Comparison of ENCODE assay signal across 19 cellular contexts in genomic region chr13:101996906-101997408, GRCh38.
A peak's percentile ranks its signal among the peaks of the same experiment; 100 is the strongest.
DNase-seq lines count a peak whose midpoint lies in the region; ATAC-seq and TF ChIP-seq lines count a peak whose summit lies in the region.
"Had no signal": no experiment of that assay in that cellular context is flagged by ENCODE, and none has a peak within 500 bp of the region (broad histone marks: within the 10 kb centered on the region; RNA-seq: fewer than 3 reads in every experiment).

No MANE protein-coding gene starts in this region.

- DNase-seq in DMS79 treated with DMSO at 0.1 percent for 48 hours (lab: John Stamatoyannopoulos, UW), result peak; percentile 21
- DNase-seq in DMS79 (lab: John Stamatoyannopoulos, UW), result no peak
- DNase-seq in G401 (ENCODE audit: low spot score), result peak; percentile 79
- peak; percentile 47 for DNase-seq in globus pallidus (ENCODE audit: low spot score)
- DNase-seq in pons (ENCODE audit: low spot score), result peak; percentile 78
- DNase-seq in A673 (ENCODE audit: low spot score), result no peak
- DNase-seq in SW 1271 (lab: John Stamatoyannopoulos, UW), result no peak
- DNase-seq: CD4-positive, CD25-positive, alpha-beta regulatory T cell; GDM1; HCEC 1CT; NCI-H2029; NCI-H526 treated with DMSO at 0.1 percent for 48 hours; T-helper 1 cell had no signal

- intact Hi-C loops in A673 (cut with micrococcal nuclease; ENCODE audit: unreplicated experiment), result no loop called here

- no peak for TF ChIP-seq CTCF in A673 (conservative IDR thresholded peaks at IDR 0.05; ENCODE audit: low read depth, low read length)

- H3K4me1 ChIP-seq in A673 (ENCODE audit: insufficient read depth, low read length, poor library complexity, severe bottlenecking), result peaks cover 12% of the 10 kb centered on the region
- H3K4me1 ChIP-seq: BLaER1 had no signal

- BruUV-seq in A673 (replicated peaks; lab: Mats Ljungman, UMichigan), result no TSS peak

- no peak for ATAC-seq in HG02623 (IDR thresholded peaks at IDR 0.05; ENCODE audit: unreplicated experiment)
- ATAC-seq: GM12878, Panc1 had no signal

- H3K9me3 ChIP-seq in A673 (ENCODE audit: low read depth, low read length, poor library complexity, severe bottlenecking), result no peaks in the 10 kb centered on the region
- H3K9me3 ChIP-seq: BLaER1 had no signal

- H3K27ac ChIP-seq in A673 (ENCODE audit: low read depth, low read length, poor library complexity, severe bottlenecking), result no peak overlapping the region
- H3K27ac ChIP-seq: 22Rv1, BLaER1, RWPE1 had no signal

- CTCF ChIA-PET in A673 (lab: Charles Lee), result no interaction called here

- no peak overlapping the region for H3K4me3 ChIP-seq in A673 (ENCODE audit: low read depth, low read length, poor library complexity, severe bottlenecking)
- H3K4me3 ChIP-seq: BLaER1, GM12878 had no signal

- in situ Hi-C loops in G401 (cut with HindIII; ENCODE audit: low sequenced_read_pairs), result no loop called here

- POLR2A ChIA-PET in A673 (lab: Charles Lee; ENCODE audit: low non-redundant PET), result no interaction called here

- H3K36me3 ChIP-seq in A673 (ENCODE audit: insufficient read depth, low read length, poor library complexity, severe bottlenecking), result no peaks in the 10 kb centered on the region
- H3K36me3 ChIP-seq: BLaER1 had no signal

- H3K27me3 ChIP-seq in A673 (replicated peaks; ENCODE audit: insufficient read depth, low read depth, low read length, poor library complexity), result no peaks in the 10 kb centered on the region
- H3K27me3 ChIP-seq: BLaER1 had no signal

Comparison
In these comparisons a context has a peak if more than half of its experiments do, and no peak if none do; other contexts are left out.
1. DNase-seq: peak in DMS79 treated with DMSO at 0.1 percent for 48 hours (single experiment), G401 (single experiment), globus pallidus (single experiment) and pons (single experiment); none in DMS79 (single experiment), A673 (single experiment) and SW 1271 (0 of 2).